In genomic region chr12:33710548-33710947, GRCh38 we compare ENCODE assay signal across 31 cellular contexts.
"Had no signal": no experiment of that assay in that cellular context is flagged by ENCODE, and none has a peak within 500 bp of the region (broad histone marks: within the 10 kb centered on the region; RNA-seq: fewer than 3 reads in every experiment).

No MANE protein-coding gene starts in this region.

- H3K4me3 Mint-ChIP-seq: naive thymus-derived CD8-positive, alpha-beta T cell; natural killer cell treated with Interleukin-12 subunit alpha and Interleukin-12 subunit beta and Interleukin-15 and Interleukin-18, amount 100 ng/mL, for 72 hours; nephron progenitor cell; neural progenitor cell; stimulated activated memory B cell treated with anti-CD40 and anti-IgM and Interleukin-4, amounts not matched to agents 10 μg/mL and 1 μg/mL and 100 μg/mL, for 72 hours; stimulated activated naive CD8-positive, alpha-beta T cell treated with anti-CD3 and anti-CD28 coated beads, Interleukin-15, amount 100 ng/mL, for 72 hours; type B pancreatic cell had no signal

- H3K9me3 ChIP-seq: ovary, psoas muscle, right lobe of liver, sigmoid colon, suprapubic skin, testis, tibial artery, transverse colon, upper lobe of right lung, uterus had no signal

- H3K9me3 Mint-ChIP-seq: nephron progenitor cell, neural progenitor cell, type B pancreatic cell had no signal

- H3K9ac ChIP-seq: neural progenitor cell, parathyroid adenoma had no signal

- H3K36me3 Mint-ChIP-seq: naive thymus-derived CD8-positive, alpha-beta T cell; natural killer cell treated with Interleukin-12 subunit alpha and Interleukin-12 subunit beta and Interleukin-15 and Interleukin-18, amount 100 ng/mL, for 72 hours; neural progenitor cell; stimulated activated memory B cell treated with anti-CD40 and anti-IgM and Interleukin-4, amounts not matched to agents 10 μg/mL and 1 μg/mL and 100 μg/mL, for 72 hours; type B pancreatic cell had no signal

- H3K27me3 Mint-ChIP-seq: naive thymus-derived CD8-positive, alpha-beta T cell; natural killer cell treated with Interleukin-12 subunit alpha and Interleukin-12 subunit beta and Interleukin-15 and Interleukin-18, amount 100 ng/mL, for 72 hours; progenitor cell of endocrine pancreas; stimulated activated memory B cell treated with anti-CD40 and anti-IgM and Interleukin-4, amounts not matched to agents 10 μg/mL and 1 μg/mL and 100 μg/mL, for 72 hours; stimulated activated naive CD8-positive, alpha-beta T cell treated with anti-CD3 and anti-CD28 coated beads, Interleukin-15, amount 100 ng/mL, for 72 hours; type B pancreatic cell had no signal

- H3K4me1 Mint-ChIP-seq: naive thymus-derived CD8-positive, alpha-beta T cell; nephron progenitor cell; neural progenitor cell; stimulated activated memory B cell treated with anti-CD40 and anti-IgM and Interleukin-4, amounts not matched to agents 10 μg/mL and 1 μg/mL and 100 μg/mL, for 72 hours; stimulated activated naive CD8-positive, alpha-beta T cell treated with anti-CD3 and anti-CD28 coated beads, Interleukin-15, amount 100 ng/mL, for 72 hours had no signal

- H3K4me3 ChIP-seq: neural progenitor cell, ovary, psoas muscle, right lobe of liver, sigmoid colon, suprapubic skin, testis, tibial artery, transverse colon, upper lobe of right lung, uterus had no signal

- H3K36me3 ChIP-seq: neural progenitor cell, ovary, right lobe of liver, sigmoid colon, suprapubic skin, tibial artery, transverse colon, upper lobe of right lung, uterus had no signal

- H3K27ac ChIP-seq: neural progenitor cell, ovary, parathyroid adenoma, psoas muscle, right lobe of liver, sigmoid colon, suprapubic skin, testis, tibial artery, transverse colon, upper lobe of right lung, uterus had no signal

- H3K27me3 ChIP-seq: neural progenitor cell, ovary, right lobe of liver, sigmoid colon, suprapubic skin, testis, tibial artery, transverse colon, upper lobe of right lung, uterus had no signal

- DNase-seq: naive thymus-derived CD8-positive, alpha-beta T cell; nephron progenitor cell; occipital lobe; ovary; posterior cingulate gyrus; psoas muscle; right cardiac atrium; right lobe of liver; sigmoid colon; small intestine; stimulated activated CD4-positive, alpha-beta T cell treated with anti-CD3 and anti-CD28 coated beads, Interleukin-15, amount 100 ng/mL, for 24 hours; stimulated activated CD4-positive, alpha-beta T cell treated with anti-CD3 and anti-CD28 coated beads, Interleukin-2, amount 100 ng/mL, for 24 hours; stimulated activated CD4-positive, alpha-beta T cell treated with anti-CD3 and anti-CD28 coated beads, Interleukin-4, amount 100 ng/mL, for 1 hour; stimulated activated CD4-positive, alpha-beta T cell treated with anti-CD3 and anti-CD28 coated beads, Interleukin-4, amount 100 ng/mL, for 4 hours; stimulated activated CD8-positive, alpha-beta memory T cell treated with anti-CD3 and anti-CD28 coated beads, Interleukin-4, amount 100 ng/mL, for 48 hours; stimulated activated naive CD4-positive, alpha-beta T cell; stimulated activated naive CD8-positive, alpha-beta T cell treated with anti-CD3 and anti-CD28 coated beads, Interleukin-15, amount 100 ng/mL, for 72 hours; stimulated activated naive CD8-positive, alpha-beta T cell treated with anti-CD3 and anti-CD28 coated beads, Interleukin-15, Interleukin-2, amounts not matched to agents 100 U/mL and 50 U/mL, for 24 hours; substantia nigra; testis; tibial artery; transverse colon; upper lobe of right lung; uterus had no signal

- H2AFZ ChIP-seq: neural progenitor cell, parathyroid adenoma had no signal

- H3K27ac Mint-ChIP-seq: naive thymus-derived CD8-positive, alpha-beta T cell; natural killer cell treated with Interleukin-12 subunit alpha and Interleukin-12 subunit beta and Interleukin-15 and Interleukin-18, amount 100 ng/mL, for 72 hours; nephron progenitor cell; neural progenitor cell; progenitor cell of endocrine pancreas; stimulated activated memory B cell treated with anti-CD40 and anti-IgM and Interleukin-4, amounts not matched to agents 10 μg/mL and 1 μg/mL and 100 μg/mL, for 72 hours; type B pancreatic cell had no signal

- ATAC-seq: naive thymus-derived CD8-positive, alpha-beta T cell; natural killer cell treated with Interleukin-12 subunit alpha and Interleukin-12 subunit beta and Interleukin-15 and Interleukin-18, amount 100 ng/mL, for 72 hours; psoas muscle; right cardiac atrium; right lobe of liver; stimulated activated memory B cell treated with anti-CD40 and anti-IgM and Interleukin-4, amounts not matched to agents 10 μg/mL and 1 μg/mL and 100 μg/mL, for 72 hours; stimulated activated naive CD8-positive, alpha-beta T cell treated with anti-CD3 and anti-CD28 coated beads, Interleukin-15, amount 100 ng/mL, for 72 hours; stimulated activated naive CD8-positive, alpha-beta T cell treated with anti-CD3 and anti-CD28 coated beads, Interleukin-15, Interleukin-2, amounts not matched to agents 100 U/mL and 50 U/mL, for 24 hours; upper lobe of right lung had no signal

- H3K79me2 ChIP-seq: parathyroid adenoma had no signal

- H3K4me2 ChIP-seq: neural progenitor cell had no signal
